ENCODE assay signal across 8 cellular contexts in the genomic region with DNA sequence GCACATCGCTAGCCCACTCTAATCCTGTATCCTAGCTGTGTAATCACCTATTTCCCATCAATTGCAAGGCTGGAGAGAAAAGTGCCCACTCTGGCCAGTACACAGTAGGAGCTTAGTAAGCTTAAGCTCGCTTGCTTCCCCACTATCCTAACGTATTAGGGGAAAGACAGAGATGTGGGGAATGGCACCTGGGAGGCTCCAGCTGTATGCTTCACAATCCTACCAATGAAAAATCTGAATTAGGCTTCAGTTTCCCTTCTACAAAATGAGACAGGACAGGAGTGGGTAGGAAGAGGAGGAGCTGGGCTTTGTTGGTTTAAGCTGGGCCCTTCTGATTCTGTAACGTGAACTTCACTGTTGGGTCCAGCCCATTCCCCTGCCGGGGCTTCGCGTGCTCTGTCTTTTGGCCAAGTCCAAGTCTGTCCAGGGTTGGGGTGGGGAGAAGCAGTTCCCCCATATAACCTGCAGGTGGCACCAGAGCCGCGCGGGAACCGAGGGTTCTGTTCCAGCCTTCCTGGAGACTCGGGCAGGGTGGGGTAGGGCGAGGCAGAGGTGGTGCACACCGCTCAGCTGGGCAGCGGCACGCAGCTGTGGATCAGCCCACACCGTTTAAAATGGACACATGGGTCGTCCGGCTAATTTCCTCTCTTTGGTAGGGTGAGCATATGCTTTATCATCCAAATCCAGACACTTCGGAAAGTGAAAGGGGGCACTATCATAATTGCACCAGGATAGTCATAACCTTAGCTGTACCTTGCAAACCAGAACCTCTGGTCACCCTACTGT.
DNase-seq lines count a peak whose midpoint lies in the region; ATAC-seq and TF ChIP-seq lines count a peak whose summit lies in the region.

No MANE protein-coding gene starts in this region.

- H3K27ac ChIP-seq in effector memory CD4-positive, alpha-beta T cell (ENCODE audit: insufficient read depth, low read length, poor library complexity, severe bottlenecking) = no peak overlapping the region

- H3K36me3 Mint-ChIP-seq in activated CD8-positive, alpha-beta T cell treated with anti-CD3 and anti-CD28 coated beads, Interleukin-2, amount 10 ng/mL, durations not matched to agents 7 days and 5 days (ENCODE audit: low read depth) = no peaks in the 10 kb centered on the region
- no peaks in the 10 kb centered on the region for H3K36me3 Mint-ChIP-seq in mesothelial cell of epicardium

- peak; percentile 72 for ATAC-seq in HG03066 (IDR thresholded peaks at IDR 0.05; ENCODE audit: low read depth, unreplicated experiment)
- ATAC-seq in activated CD8-positive, alpha-beta T cell treated with anti-CD3 and anti-CD28 coated beads, Interleukin-2, amount 10 ng/mL, durations not matched to agents 7 days and 5 days = peak; percentile 99

- H3K4me1 Mint-ChIP-seq in activated CD8-positive, alpha-beta T cell treated with anti-CD3 and anti-CD28 coated beads, Interleukin-2, amount 10 ng/mL, durations not matched to agents 7 days and 5 days (ENCODE audit: low read depth) = peaks cover 19% of the 10 kb centered on the region
- H3K4me1 Mint-ChIP-seq in mesothelial cell of epicardium = peaks cover 2% of the 10 kb centered on the region

- no peaks in the 10 kb centered on the region for H3K36me3 ChIP-seq in effector memory CD4-positive, alpha-beta T cell (ENCODE audit: control insufficient read depth, insufficient read depth, low read length)

- peak overlapping the region; percentile 39 for H3K4me3 Mint-ChIP-seq in activated CD8-positive, alpha-beta T cell treated with anti-CD3 and anti-CD28 coated beads, Interleukin-2, amount 10 ng/mL, durations not matched to agents 7 days and 5 days
- H3K4me3 Mint-ChIP-seq in mesothelial cell of epicardium = peak overlapping the region; percentile 53

- CTCF ChIA-PET in activated CD8-positive, alpha-beta T cell treated with anti-CD3 and anti-CD28 coated beads, Interleukin-2, amount 10 ng/mL, durations not matched to agents 7 days and 5 days (lab: Charles Lee) = interaction anchor here (0.6 to 7.3 kb wide), 32 partner anchors 8 to 340 kb away, joined by 3 to 96 read pairs (median 3); partner anchors contain the start of gene SKIC8

- no peak overlapping the region for H3K4me3 ChIP-seq in effector memory CD4-positive, alpha-beta T cell (ENCODE audit: insufficient read depth, low read depth, low read length, poor library complexity, severe bottlenecking)

- POLR2A ChIA-PET in activated CD8-positive, alpha-beta T cell treated with anti-CD3 and anti-CD28 coated beads, Interleukin-2, amount 10 ng/mL, durations not matched to agents 7 days and 5 days (lab: Charles Lee) = interaction anchor here (0.6 kb wide), 1 partner anchor 144 kb away, joined by 3 read pairs; no protein-coding TSS in a partner anchor

- peaks cover 25% of the 10 kb centered on the region for H3K27me3 Mint-ChIP-seq in activated CD8-positive, alpha-beta T cell treated with anti-CD3 and anti-CD28 coated beads, Interleukin-2, amount 10 ng/mL, durations not matched to agents 7 days and 5 days (ENCODE audit: low read depth)
- peaks cover 29% of the 10 kb centered on the region for H3K27me3 Mint-ChIP-seq in mesothelial cell of epicardium (ENCODE audit: low read depth)

- peak; percentile 88 for TF ChIP-seq CTCF in mesothelial cell of epicardium (IDR thresholded peaks at IDR 0.05; ENCODE audit: unreplicated experiment)

- no peaks in the 10 kb centered on the region for H3K9me3 Mint-ChIP-seq in activated CD8-positive, alpha-beta T cell treated with anti-CD3 and anti-CD28 coated beads, Interleukin-2, amount 10 ng/mL, durations not matched to agents 7 days and 5 days (ENCODE audit: insufficient read depth)
- peaks cover 6% of the 10 kb centered on the region for H3K9me3 Mint-ChIP-seq in mesothelial cell of epicardium

- no peaks in the 10 kb centered on the region for H3K9me3 ChIP-seq in effector memory CD4-positive, alpha-beta T cell (ENCODE audit: control insufficient read depth, low read length)

- H3K4me1 ChIP-seq in effector memory CD4-positive, alpha-beta T cell (ENCODE audit: control insufficient read depth, insufficient read depth, low read length, poor library complexity, severe bottlenecking) = no peaks in the 10 kb centered on the region

- DNase-seq in NCI-H2029 treated with DMSO at 0.1 percent for 48 hours (lab: John Stamatoyannopoulos, UW) = peak; percentile 14
- DNase-seq in NCI-H2029 (lab: John Stamatoyannopoulos, UW) = no peak
- peak; percentile 75 for DNase-seq in NCI-H69 (lab: John Stamatoyannopoulos, UW)
- DNase-seq in activated CD8-positive, alpha-beta T cell treated with anti-CD3 and anti-CD28 coated beads, Interleukin-2, amount 10 ng/mL, durations not matched to agents 7 days and 5 days = peak; percentile 84
- DNase-seq in effector memory CD4-positive, alpha-beta T cell = peak; percentile 48 to 59 (median 57)
- peak; percentile 59 to 91 for DNase-seq in mesothelial cell of epicardium (ENCODE audit: low spot score in 2 of 2, unreplicated experiment in 2 of 2)
- peak; percentile 36 to 49 for DNase-seq in stimulated activated CD8-positive, alpha-beta memory T cell treated with anti-CD3 and anti-CD28 coated beads, Interleukin-15, amount 100 ng/mL, for 4 hours (ENCODE audit: low read depth in 2 of 2)

- no peaks in the 10 kb centered on the region for H3K27me3 ChIP-seq in effector memory CD4-positive, alpha-beta T cell (replicated peaks; ENCODE audit: control insufficient read depth, insufficient read depth, low read length, poor library complexity, severe bottlenecking)

- H3K27ac Mint-ChIP-seq in activated CD8-positive, alpha-beta T cell treated with anti-CD3 and anti-CD28 coated beads, Interleukin-2, amount 10 ng/mL, durations not matched to agents 7 days and 5 days = no peak overlapping the region
- H3K27ac Mint-ChIP-seq in mesothelial cell of epicardium = no peak overlapping the region
